ENCODE assay signal across 1 cellular context in the genomic region with DNA sequence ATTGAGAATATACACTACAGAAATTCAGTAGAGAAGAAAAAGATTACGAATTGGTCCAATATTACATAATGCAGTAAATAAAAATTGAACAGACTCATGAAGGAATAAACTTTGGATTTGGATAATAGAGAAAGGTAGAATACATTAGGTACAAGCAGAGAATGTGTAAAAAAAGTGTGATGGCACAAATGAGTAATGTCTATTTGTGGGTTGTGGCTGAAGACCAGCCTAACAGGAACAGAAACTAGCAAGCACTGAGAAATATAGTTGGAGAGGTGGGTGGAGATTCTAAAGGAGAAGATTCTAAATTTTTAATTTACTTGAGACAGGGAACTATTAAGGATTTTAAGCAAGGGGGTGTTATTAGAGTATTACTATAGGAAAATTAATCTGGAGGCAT.
TF ChIP-seq lines count a peak whose summit lies in the region.

No MANE protein-coding gene starts in this region.

TF ChIP-seq in GM23338, 12 proteins besides CTCF, POLR2A, EP300 and RAD21 (continued from another document):
- TF ChIP-seq, protein P1, sequence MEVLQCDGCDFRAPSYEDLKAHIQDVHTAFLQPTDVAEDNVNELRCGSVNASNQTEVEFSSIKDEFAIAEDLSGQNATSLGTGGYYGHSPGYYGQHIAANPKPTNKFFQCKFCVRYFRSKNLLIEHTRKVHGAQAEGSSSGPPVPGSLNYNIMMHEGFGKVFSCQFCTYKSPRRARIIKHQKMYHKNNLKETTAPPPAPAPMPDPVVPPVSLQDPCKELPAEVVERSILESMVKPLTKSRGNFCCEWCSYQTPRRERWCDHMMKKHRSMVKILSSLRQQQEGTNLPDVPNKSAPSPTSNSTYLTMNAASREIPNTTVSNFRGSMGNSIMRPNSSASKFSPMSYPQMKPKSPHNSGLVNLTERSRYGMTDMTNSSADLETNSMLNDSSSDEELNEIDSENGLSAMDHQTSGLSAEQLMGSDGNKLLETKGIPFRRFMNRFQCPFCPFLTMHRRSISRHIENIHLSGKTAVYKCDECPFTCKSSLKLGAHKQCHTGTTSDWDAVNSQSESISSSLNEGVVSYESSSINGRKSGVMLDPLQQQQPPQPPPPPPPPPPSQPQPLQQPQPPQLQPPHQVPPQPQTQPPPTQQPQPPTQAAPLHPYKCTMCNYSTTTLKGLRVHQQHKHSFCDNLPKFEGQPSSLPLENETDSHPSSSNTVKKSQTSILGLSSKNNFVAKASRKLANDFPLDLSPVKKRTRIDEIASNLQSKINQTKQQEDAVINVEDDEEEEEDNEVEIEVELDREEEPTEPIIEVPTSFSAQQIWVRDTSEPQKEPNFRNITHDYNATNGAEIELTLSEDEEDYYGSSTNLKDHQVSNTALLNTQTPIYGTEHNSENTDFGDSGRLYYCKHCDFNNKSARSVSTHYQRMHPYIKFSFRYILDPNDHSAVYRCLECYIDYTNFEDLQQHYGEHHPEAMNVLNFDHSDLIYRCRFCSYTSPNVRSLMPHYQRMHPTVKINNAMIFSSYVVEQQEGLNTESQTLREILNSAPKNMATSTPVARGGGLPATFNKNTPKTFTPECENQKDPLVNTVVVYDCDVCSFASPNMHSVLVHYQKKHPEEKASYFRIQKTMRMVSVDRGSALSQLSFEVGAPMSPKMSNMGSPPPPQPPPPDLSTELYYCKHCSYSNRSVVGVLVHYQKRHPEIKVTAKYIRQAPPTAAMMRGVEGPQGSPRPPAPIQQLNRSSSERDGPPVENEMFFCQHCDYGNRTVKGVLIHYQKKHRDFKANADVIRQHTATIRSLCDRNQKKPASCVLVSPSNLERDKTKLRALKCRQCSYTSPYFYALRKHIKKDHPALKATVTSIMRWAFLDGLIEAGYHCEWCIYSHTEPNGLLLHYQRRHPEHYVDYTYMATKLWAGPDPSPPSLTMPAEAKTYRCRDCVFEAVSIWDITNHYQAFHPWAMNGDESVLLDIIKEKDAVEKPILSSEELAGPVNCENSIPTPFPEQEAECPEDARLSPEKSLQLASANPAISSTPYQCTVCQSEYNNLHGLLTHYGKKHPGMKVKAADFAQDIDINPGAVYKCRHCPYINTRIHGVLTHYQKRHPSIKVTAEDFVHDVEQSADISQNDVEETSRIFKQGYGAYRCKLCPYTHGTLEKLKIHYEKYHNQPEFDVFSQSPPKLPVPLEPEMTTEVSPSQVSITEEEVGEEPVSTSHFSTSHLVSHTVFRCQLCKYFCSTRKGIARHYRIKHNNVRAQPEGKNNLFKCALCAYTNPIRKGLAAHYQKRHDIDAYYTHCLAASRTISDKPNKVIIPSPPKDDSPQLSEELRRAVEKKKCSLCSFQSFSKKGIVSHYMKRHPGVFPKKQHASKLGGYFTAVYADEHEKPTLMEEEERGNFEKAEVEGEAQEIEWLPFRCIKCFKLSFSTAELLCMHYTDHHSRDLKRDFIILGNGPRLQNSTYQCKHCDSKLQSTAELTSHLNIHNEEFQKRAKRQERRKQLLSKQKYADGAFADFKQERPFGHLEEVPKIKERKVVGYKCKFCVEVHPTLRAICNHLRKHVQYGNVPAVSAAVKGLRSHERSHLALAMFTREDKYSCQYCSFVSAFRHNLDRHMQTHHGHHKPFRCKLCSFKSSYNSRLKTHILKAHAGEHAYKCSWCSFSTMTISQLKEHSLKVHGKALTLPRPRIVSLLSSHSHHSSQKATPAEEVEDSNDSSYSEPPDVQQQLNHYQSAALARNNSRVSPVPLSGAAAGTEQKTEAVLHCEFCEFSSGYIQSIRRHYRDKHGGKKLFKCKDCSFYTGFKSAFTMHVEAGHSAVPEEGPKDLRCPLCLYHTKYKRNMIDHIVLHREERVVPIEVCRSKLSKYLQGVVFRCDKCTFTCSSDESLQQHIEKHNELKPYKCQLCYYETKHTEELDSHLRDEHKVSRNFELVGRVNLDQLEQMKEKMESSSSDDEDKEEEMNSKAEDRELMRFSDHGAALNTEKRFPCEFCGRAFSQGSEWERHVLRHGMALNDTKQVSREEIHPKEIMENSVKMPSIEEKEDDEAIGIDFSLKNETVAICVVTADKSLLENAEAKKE (CRISPR knock-in tag; IDR thresholded peaks at IDR 0.05): no peak
- TF ChIP-seq EZH2phosphoT487 (IDR thresholded peaks at IDR 0.05; ENCODE audit: unreplicated experiment): no peak
